ENCODE assay signal across 14 cellular contexts in the genomic region with DNA sequence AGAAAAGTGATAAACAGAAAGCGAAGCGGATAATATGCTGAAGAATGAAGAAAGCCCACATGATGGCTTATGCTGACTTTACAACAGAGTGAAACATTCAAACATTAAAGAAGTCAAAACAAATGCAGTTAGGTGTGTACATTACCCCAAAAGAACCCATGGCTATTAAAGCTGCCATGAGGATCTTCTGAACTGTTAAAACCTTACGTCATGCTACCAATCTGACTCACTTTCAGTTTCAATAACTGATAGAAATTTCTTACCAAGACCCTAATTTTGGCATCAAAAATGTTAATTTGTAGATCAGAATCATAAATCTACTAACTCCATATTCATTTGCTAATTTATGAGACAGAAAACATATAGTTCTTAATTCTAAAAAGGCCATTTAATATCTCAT. TPM values are rescaled to one million over a fixed set of nuclear protein-coding genes. Genes with fewer than 3 reads are reported as not detected.
A peak's percentile ranks its signal among the peaks of the same experiment; 100 is the strongest.
DNase-seq lines count a peak whose midpoint lies in the region; ATAC-seq and TF ChIP-seq lines count a peak whose summit lies in the region.
"Had no signal": no experiment of that assay in that cellular context is flagged by ENCODE, and none has a peak within 500 bp of the region (broad histone marks: within the 10 kb centered on the region; RNA-seq: fewer than 3 reads in every experiment).

No MANE protein-coding gene starts in this region.

- no peak for TF ChIP-seq EP300 in upper lobe of left lung (IDR thresholded peaks at IDR 0.05)

- no peak overlapping the region for H3K4me3 ChIP-seq in upper lobe of left lung
- H3K4me3 ChIP-seq: left ventricle myocardium inferior had no signal

- H3K27me3 Mint-ChIP-seq in activated T-helper 1 cell treated with anti-CD3 and anti-CD28 coated beads, Interleukin-12 subunit alpha, Interleukin-12 subunit beta, Interleukin-2, Interleukin-4 antibody, amounts not matched to agents 30 ng/mL and 10 ng/mL and 1 ng/mL, durations not matched to agents 14 hours and 24 hours and 36 hours (ENCODE audit: insufficient read depth): peaks cover 1% of the 10 kb centered on the region
- H3K27me3 Mint-ChIP-seq: type B pancreatic cell had no signal

- no peaks in the 10 kb centered on the region for H3K27me3 ChIP-seq in upper lobe of left lung

- no peaks in the 10 kb centered on the region for H3K4me1 ChIP-seq in upper lobe of left lung
- H3K4me1 ChIP-seq: left ventricle myocardium inferior had no signal

- no peaks in the 10 kb centered on the region for H3K9me3 ChIP-seq in upper lobe of left lung
- H3K9me3 ChIP-seq: left ventricle myocardium inferior had no signal

- TF ChIP-seq POLR2A in upper lobe of left lung (IDR thresholded peaks at IDR 0.05): no peak

- H3K27ac ChIP-seq in upper lobe of left lung: no peak overlapping the region
- H3K27ac ChIP-seq: VCaP had no signal

- intact Hi-C loops in activated T-helper 1 cell treated with anti-CD3 and anti-CD28 coated beads, Interleukin-12 subunit alpha, Interleukin-12 subunit beta, Interleukin-2, Interleukin-4 antibody, amounts not matched to agents 30 ng/mL and 10 ng/mL and 1 ng/mL, durations not matched to agents 14 hours and 24 hours and 36 hours (cut with micrococcal nuclease): no loop called here

- H3K9me3 Mint-ChIP-seq in activated T-helper 1 cell treated with anti-CD3 and anti-CD28 coated beads, Interleukin-12 subunit alpha, Interleukin-12 subunit beta, Interleukin-2, Interleukin-4 antibody, amounts not matched to agents 30 ng/mL and 10 ng/mL and 1 ng/mL, durations not matched to agents 14 hours and 24 hours and 36 hours: no peaks in the 10 kb centered on the region
- H3K9me3 Mint-ChIP-seq: CD14-positive monocyte, type B pancreatic cell had no signal

- ATAC-seq in GM18499 (IDR thresholded peaks at IDR 0.05; ENCODE audit: insufficient read depth, unreplicated experiment) (peak; percentile 89), GM19351 (IDR thresholded peaks at IDR 0.05; ENCODE audit: unreplicated experiment) (peak; percentile 95), HG02759 (IDR thresholded peaks at IDR 0.05; ENCODE audit: unreplicated experiment) (peak; percentile 93), HG03460 (IDR thresholded peaks at IDR 0.05; ENCODE audit: unreplicated experiment) (peak; percentile 93), upper lobe of left lung (ENCODE audit: low FRiP score in 2 of 2) (no peak)

- no peak for TF ChIP-seq CTCF in upper lobe of left lung (IDR thresholded peaks at IDR 0.05)

- H3K4me3 Mint-ChIP-seq in activated T-helper 1 cell treated with anti-CD3 and anti-CD28 coated beads, Interleukin-12 subunit alpha, Interleukin-12 subunit beta, Interleukin-2, Interleukin-4 antibody, amounts not matched to agents 30 ng/mL and 10 ng/mL and 1 ng/mL, durations not matched to agents 14 hours and 24 hours and 36 hours: no peak overlapping the region
- H3K4me3 Mint-ChIP-seq: CD14-positive monocyte, type B pancreatic cell had no signal

- peaks cover 6% of the 10 kb centered on the region for H3K4me1 Mint-ChIP-seq in activated T-helper 1 cell treated with anti-CD3 and anti-CD28 coated beads, Interleukin-12 subunit alpha, Interleukin-12 subunit beta, Interleukin-2, Interleukin-4 antibody, amounts not matched to agents 30 ng/mL and 10 ng/mL and 1 ng/mL, durations not matched to agents 14 hours and 24 hours and 36 hours (ENCODE audit: low read depth)

- H3K36me3 ChIP-seq in upper lobe of left lung: peaks cover 0 to 12% (median 2%) of the 10 kb centered on the region in 4 donors

- peaks cover 26% of the 10 kb centered on the region for H3K36me3 Mint-ChIP-seq in activated T-helper 1 cell treated with anti-CD3 and anti-CD28 coated beads, Interleukin-12 subunit alpha, Interleukin-12 subunit beta, Interleukin-2, Interleukin-4 antibody, amounts not matched to agents 30 ng/mL and 10 ng/mL and 1 ng/mL, durations not matched to agents 14 hours and 24 hours and 36 hours (ENCODE audit: low read depth)
- H3K36me3 Mint-ChIP-seq: type B pancreatic cell had no signal

- no peak for DNase-seq in GM03348 (ENCODE audit: low spot score)
- DNase-seq in upper lobe of left lung: no peak
- no peak for DNase-seq in NCI-H1436 treated with DMSO at 0.1 percent for 48 hours (lab: John Stamatoyannopoulos, UW)
- no peak for DNase-seq in activated T-helper 1 cell treated with anti-CD3 and anti-CD28 coated beads, Interleukin-12 subunit alpha, Interleukin-12 subunit beta, Interleukin-2, Interleukin-4 antibody, amounts not matched to agents 30 ng/mL and 10 ng/mL and 1 ng/mL, durations not matched to agents 14 hours and 24 hours and 36 hours (ENCODE audit: low spot score)
- DNase-seq: activated effector memory CD4-positive, alpha-beta T cell treated with anti-CD3 and anti-CD28 coated beads, Interleukin-2, amount 50 U/mL, for 16 hours; left ventricle myocardium inferior; NCI-H2107 had no signal

- no peak overlapping the region for H3K27ac Mint-ChIP-seq in activated T-helper 1 cell treated with anti-CD3 and anti-CD28 coated beads, Interleukin-12 subunit alpha, Interleukin-12 subunit beta, Interleukin-2, Interleukin-4 antibody, amounts not matched to agents 30 ng/mL and 10 ng/mL and 1 ng/mL, durations not matched to agents 14 hours and 24 hours and 36 hours
- H3K27ac Mint-ChIP-seq: type B pancreatic cell had no signal

- 92% methylated on average over 3 of the region's 3 CpGs for WGBS in upper lobe of left lung, 2 donors

RNA-seq across cellular contexts. Expression of gene KICS2, which starts 29.1 kb away (rescaled TPM):
- 10 to 100 TPM in 4 of 6 donors, 1 to 10 TPM in 2; 6.0 to 16.6 (median 11.6) TPM for total RNA-seq in upper lobe of left lung
- total RNA-seq in activated T-helper 1 cell treated with anti-CD3 and anti-CD28 coated beads, Interleukin-12 subunit alpha, Interleukin-12 subunit beta, Interleukin-2, Interleukin-4 antibody, amounts not matched to agents 30 ng/mL and 10 ng/mL and 1 ng/mL, durations not matched to agents 14 hours and 24 hours and 36 hours: 12.7 and 14.9 TPM in 2 replicates

Comparison
In these comparisons a context has a peak if more than half of its experiments do, and no peak if none do; other contexts are left out.
1. ATAC-seq: peak in GM18499 (single experiment), GM19351 (single experiment), HG02759 (single experiment) and HG03460 (single experiment); none in upper lobe of left lung (0 of 2).